1 cellular context compared by ENCODE assay signal in genomic region chr1:180154325-180155201, GRCh38.
TF ChIP-seq lines count a peak whose summit lies in the region.

Gene QSOX1, plus strand, starts transcription at chr1:180154869. Its CDS starts 39 bp downstream, at chr1:180154908.

TF ChIP-seq in GM12878, 131 proteins besides CTCF, POLR2A, EP300 and RAD21 (continued from another document and continues in another):
- TF ChIP-seq ZNF687 (IDR thresholded peaks at IDR 0.05), result no peak; the same call in 1 of the 2 replicates
- no peak for TF ChIP-seq CBX3 (IDR thresholded peaks at IDR 0.05; ENCODE audit: borderline replicate concordance, low read depth)
- TF ChIP-seq EED (IDR thresholded peaks at IDR 0.05; ENCODE audit: low read depth), result no peak
- no peak for TF ChIP-seq ZBTB33 (IDR thresholded peaks at IDR 0.05)
- TF ChIP-seq ZNF274 (IDR thresholded peaks at IDR 0.05; ENCODE audit: insufficient read depth, insufficient read length), result no peak
- TF ChIP-seq SRF (IDR thresholded peaks at IDR 0.05; ENCODE audit: low read depth in 2 of 2, low read length in 2 of 2), result no peak
- peak; percentile 47; the same call in 1 of the 2 replicates for TF ChIP-seq TAF1 (IDR thresholded peaks at IDR 0.05; ENCODE audit: borderline replicate concordance, low read depth, low read length)
- TF ChIP-seq CREB1 (IDR thresholded peaks at IDR 0.05; ENCODE audit: low read depth), result no peak
- no peak for TF ChIP-seq FOXM1 (IDR thresholded peaks at IDR 0.05; ENCODE audit: low read depth, low read length)
- no peak for TF ChIP-seq TCF7 (IDR thresholded peaks at IDR 0.05; ENCODE audit: borderline replicate concordance)
- TF ChIP-seq EZH2 (IDR thresholded peaks at IDR 0.05; ENCODE audit: borderline replicate concordance, control insufficient read depth, low read depth, low read length), result no peak
- TF ChIP-seq MXI1 (IDR thresholded peaks at IDR 0.05; ENCODE audit: low read depth, low read length), result no peak; the same call in 1 of the 2 replicates
- no peak for TF ChIP-seq BCL3 (IDR thresholded peaks at IDR 0.05; ENCODE audit: borderline replicate concordance, insufficient read depth, low read depth, low read length, poor library complexity, severe bottlenecking)
- peak; percentile 26 for TF ChIP-seq KLF5 (IDR thresholded peaks at IDR 0.05; ENCODE audit: partially characterized antibody)
- TF ChIP-seq FOS (IDR thresholded peaks at IDR 0.05; ENCODE audit: borderline replicate concordance, extremely low read depth, insufficient read length), result no peak
- no peak for TF ChIP-seq SREBF2 (IDR thresholded peaks at IDR 0.05; ENCODE audit: low read length)
- TF ChIP-seq ZBED1 (IDR thresholded peaks at IDR 0.05; ENCODE audit: borderline replicate concordance), result no peak
- TF ChIP-seq ESRRA (IDR thresholded peaks at IDR 0.05; ENCODE audit: low read length), result no peak
- TF ChIP-seq E2F4 (IDR thresholded peaks at IDR 0.05; ENCODE audit: low read depth, low read length), result no peak
- TF ChIP-seq MYC (IDR thresholded peaks at IDR 0.05; ENCODE audit: insufficient read depth, insufficient read length, insufficient replicate concordance, low read length, severe bottlenecking), result no peak
- 0 out of 2 replicates have a peak, but pooled peaks have one; percentile 54 for TF ChIP-seq GABPA (IDR thresholded peaks at IDR 0.05; ENCODE audit: low read depth)
- TF ChIP-seq PBX3 (IDR thresholded peaks at IDR 0.05; ENCODE audit: insufficient replicate concordance, low read depth, low read length), result no peak
- no peak for TF ChIP-seq KDM1A (IDR thresholded peaks at IDR 0.05; ENCODE audit: borderline replicate concordance)
- TF ChIP-seq BACH1 (IDR thresholded peaks at IDR 0.05; ENCODE audit: borderline replicate concordance), result peak; percentile 74
- TF ChIP-seq SMARCA5 (IDR thresholded peaks at IDR 0.05), result peak; percentile 71
- TF ChIP-seq CHD2 (IDR thresholded peaks at IDR 0.05; ENCODE audit: borderline replicate concordance, low read depth, low read length), result no peak
- peak; percentile 48; the same call in 1 of the 2 replicates for TF ChIP-seq DPF2 (IDR thresholded peaks at IDR 0.05)
- TF ChIP-seq ZZZ3 (IDR thresholded peaks at IDR 0.05; ENCODE audit: control insufficient read depth, insufficient read length, low read depth), result no peak
- 0 out of 2 replicates have a peak, but pooled peaks have one; percentile 18 for TF ChIP-seq MTA3 (IDR thresholded peaks at IDR 0.05; ENCODE audit: borderline replicate concordance, low read length)
- no peak for TF ChIP-seq RCOR1 (conservative IDR thresholded peaks at IDR 0.05; ENCODE audit: low read depth, low read length)
- TF ChIP-seq RUNX3 (IDR thresholded peaks at IDR 0.05; ENCODE audit: low read length), result no peak
- no peak for TF ChIP-seq SMAD5 (IDR thresholded peaks at IDR 0.05; ENCODE audit: low read depth)
- peak in 1 of 2 experiments; percentile 62; a peak in 1 of 4 replicates for TF ChIP-seq BHLHE40 (IDR thresholded peaks at IDR 0.05; ENCODE audit: borderline replicate concordance in 1 of 2, low read depth in 2 of 2, low read length in 1 of 2)
- TF ChIP-seq E4F1 (IDR thresholded peaks at IDR 0.05; ENCODE audit: borderline replicate concordance, partially characterized antibody), result no peak
- no peak for TF ChIP-seq ZNF622 (IDR thresholded peaks at IDR 0.05)
- TF ChIP-seq NBN (IDR thresholded peaks at IDR 0.05), result 0 out of 2 replicates have a peak, but pooled peaks have one; percentile 42
- peak; percentile 87 for TF ChIP-seq IKZF1 (conservative IDR thresholded peaks at IDR 0.05)
- TF ChIP-seq ATF7 (IDR thresholded peaks at IDR 0.05; ENCODE audit: low read depth), result no peak
- no peak for TF ChIP-seq CHD4 (IDR thresholded peaks at IDR 0.05)
- TF ChIP-seq YBX1 (IDR thresholded peaks at IDR 0.05), result no peak
- TF ChIP-seq SUPT20H (IDR thresholded peaks at IDR 0.05; ENCODE audit: borderline replicate concordance, control insufficient read depth, low read depth, low read length), result no peak
- 0 out of 2 replicates have a peak, but pooled peaks have one; percentile 34 for TF ChIP-seq HCFC1 (IDR thresholded peaks at IDR 0.05; ENCODE audit: low read length)
- TF ChIP-seq BMI1 (IDR thresholded peaks at IDR 0.05; ENCODE audit: borderline replicate concordance), result no peak
- TF ChIP-seq CBFB (IDR thresholded peaks at IDR 0.05; ENCODE audit: low read depth), result no peak
- TF ChIP-seq IRF4 (IDR thresholded peaks at IDR 0.05; ENCODE audit: low read depth, low read length), result no peak
- no peak for TF ChIP-seq CEBPB (IDR thresholded peaks at IDR 0.05; ENCODE audit: borderline replicate concordance in 1 of 2, low read depth in 2 of 2, low read length in 2 of 2)
- TF ChIP-seq NR2C1 (IDR thresholded peaks at IDR 0.05), result 0 out of 2 replicates have a peak, but pooled peaks have one; percentile 17
- no peak for TF ChIP-seq ZBTB4 (CRISPR knock-in tag; IDR thresholded peaks at IDR 0.05)
- no peak; the same call in 1 of the 2 replicates for TF ChIP-seq CREM (IDR thresholded peaks at IDR 0.05; ENCODE audit: low read depth)
- TF ChIP-seq MTA2 (IDR thresholded peaks at IDR 0.05; ENCODE audit: low read depth), result no peak
- TF ChIP-seq MEF2B (IDR thresholded peaks at IDR 0.05; ENCODE audit: partially characterized antibody, poor library complexity, severe bottlenecking), result peak; percentile 18
- TF ChIP-seq KAT2A (conservative IDR thresholded peaks at IDR 0.05; ENCODE audit: control insufficient read depth, low read depth, low read length), result no peak
